ENCODE assay signal across 9 cellular contexts in genomic region chr19:30118221-30118620, GRCh38.
"Had no signal": no experiment of that assay in that cellular context is flagged by ENCODE, and none has a peak within 500 bp of the region (broad histone marks: within the 10 kb centered on the region; RNA-seq: fewer than 3 reads in every experiment).

No MANE protein-coding gene starts in this region.

- H3K27ac Mint-ChIP-seq: IgD-negative memory B cell had no signal

- H3K36me3 Mint-ChIP-seq: IgD-negative memory B cell had no signal

- H3K4me3 Mint-ChIP-seq: IgD-negative memory B cell had no signal

- H3K27ac ChIP-seq: HL-60, KMS-11 had no signal

- H3K4me1 Mint-ChIP-seq: IgD-negative memory B cell had no signal

- DNase-seq: IMR-90, KBM-7, KG1 had no signal

- H3K4me3 ChIP-seq: K562 had no signal

- H3K4me2 ChIP-seq: KMS-11 had no signal

- FAIRE-seq: HepG2, HTR-8/SVneo, K562 had no signal

- H3K9me3 Mint-ChIP-seq: IgD-negative memory B cell had no signal

- ATAC-seq: HepG2 had no signal

- H3K27me3 Mint-ChIP-seq: IgD-negative memory B cell had no signal
